In genomic region chr10:116850058-116850611, GRCh38 we compare ENCODE assay signal across 9 cellular contexts. TPM values are rescaled to one million over a fixed set of nuclear protein-coding genes. Genes with fewer than 3 reads are reported as not detected.
DNase-seq lines count a peak whose midpoint lies in the region; ATAC-seq and TF ChIP-seq lines count a peak whose summit lies in the region.
"Had no signal": no experiment of that assay in that cellular context is flagged by ENCODE, and none has a peak within 500 bp of the region (broad histone marks: within the 10 kb centered on the region; RNA-seq: fewer than 3 reads in every experiment).

No MANE protein-coding gene starts in this region.

- H3K27ac ChIP-seq in CD4-positive, CD25-positive, alpha-beta regulatory T cell (ENCODE audit: insufficient read depth, low read length, poor library complexity, severe bottlenecking) = peak overlapping the region; percentile 62

- ATAC-seq in CD4-positive, CD25-positive, alpha-beta regulatory T cell (ENCODE audit: low read depth in 2 of 2) = peak in 1 of 2 donors; percentile 9
- ATAC-seq in GM19351 (IDR thresholded peaks at IDR 0.05; ENCODE audit: unreplicated experiment) = no peak
- ATAC-seq in activated naive CD4-positive, alpha-beta T cell treated with anti-CD3 and anti-CD28 coated beads, Interleukin-2, amount 50 U/mL, for 72 hours = no peak

- DNase-seq in CD4-positive, CD25-positive, alpha-beta regulatory T cell = no peak
- DNase-seq in RKO (ENCODE audit: low spot score) = peak; percentile 21
- no peak for DNase-seq in fibroblast of mammary gland (ENCODE audit: low read depth)
- no peak for DNase-seq in osteocyte (ENCODE audit: extremely low spot score, unreplicated experiment)
- DNase-seq in activated naive CD4-positive, alpha-beta T cell treated with anti-CD3 and anti-CD28 coated beads, Interleukin-2, amount 50 U/mL, for 72 hours (ENCODE audit: low spot score in 2 of 2) = no peak
- no peak for DNase-seq in central memory CD4-positive, alpha-beta T cell
- DNase-seq in hippocampal formation (lab: John Stamatoyannopoulos, UW) = no peak
- DNase-seq: GF-D8 had no signal

- H3K4me1 ChIP-seq in CD4-positive, CD25-positive, alpha-beta regulatory T cell (ENCODE audit: control insufficient read depth, insufficient read depth, low read length, poor library complexity, severe bottlenecking) = peaks cover 9% of the 10 kb centered on the region

- no peaks in the 10 kb centered on the region for H3K36me3 Mint-ChIP-seq in CD4-positive, CD25-positive, alpha-beta regulatory T cell
- H3K36me3 Mint-ChIP-seq in osteocyte (ENCODE audit: unreplicated experiment) = no peaks in the 10 kb centered on the region
- peaks cover 0 to 19% of the 10 kb centered on the region in 2 donors for H3K36me3 Mint-ChIP-seq in activated naive CD4-positive, alpha-beta T cell treated with anti-CD3 and anti-CD28 coated beads, Interleukin-2, amount 50 U/mL, for 72 hours

- peaks cover 0 to 9% (median 0%) of the 10 kb centered on the region in 7 donors for H3K9me3 Mint-ChIP-seq in CD4-positive, CD25-positive, alpha-beta regulatory T cell
- H3K9me3 Mint-ChIP-seq in osteocyte (ENCODE audit: unreplicated experiment) = no peaks in the 10 kb centered on the region
- H3K9me3 Mint-ChIP-seq in activated naive CD4-positive, alpha-beta T cell treated with anti-CD3 and anti-CD28 coated beads, Interleukin-2, amount 50 U/mL, for 72 hours = no peaks in the 10 kb centered on the region

- H3K9me3 ChIP-seq in CD4-positive, CD25-positive, alpha-beta regulatory T cell (ENCODE audit: control insufficient read depth in 2 of 2, low read length in 2 of 2) = no peaks in the 10 kb centered on the region

- TF ChIP-seq CTCF in fibroblast of mammary gland (conservative IDR thresholded peaks at IDR 0.05; ENCODE audit: control insufficient read depth, insufficient read depth, low read depth, low read length) = no peak
- no peak for TF ChIP-seq CTCF in osteocyte (IDR thresholded peaks at IDR 0.05)

- peak overlapping the region; percentile 62 to 86 (median 78) for H3K4me3 Mint-ChIP-seq in CD4-positive, CD25-positive, alpha-beta regulatory T cell
- H3K4me3 Mint-ChIP-seq in osteocyte (ENCODE audit: unreplicated experiment) = peak overlapping the region; percentile 88

- H3K27me3 Mint-ChIP-seq in CD4-positive, CD25-positive, alpha-beta regulatory T cell = peaks cover 5% of the 10 kb centered on the region
- H3K27me3 Mint-ChIP-seq in osteocyte (ENCODE audit: unreplicated experiment) = no peaks in the 10 kb centered on the region

- no peaks in the 10 kb centered on the region for H3K36me3 ChIP-seq in CD4-positive, CD25-positive, alpha-beta regulatory T cell (ENCODE audit: control insufficient read depth, insufficient read depth, low read length)

- H3K27me3 ChIP-seq in CD4-positive, CD25-positive, alpha-beta regulatory T cell (ENCODE audit: control insufficient read depth, insufficient read depth, low read length) = peaks cover 5% of the 10 kb centered on the region

- peak overlapping the region; percentile 72 to 92 (median 82) for H3K27ac Mint-ChIP-seq in CD4-positive, CD25-positive, alpha-beta regulatory T cell
- H3K27ac Mint-ChIP-seq in osteocyte (ENCODE audit: unreplicated experiment) = peak overlapping the region; percentile 85
- H3K27ac Mint-ChIP-seq in activated naive CD4-positive, alpha-beta T cell treated with anti-CD3 and anti-CD28 coated beads, Interleukin-2, amount 50 U/mL, for 72 hours = no peak overlapping the region

- peak overlapping the region; percentile 24 for H3K4me3 ChIP-seq in CD4-positive, CD25-positive, alpha-beta regulatory T cell (ENCODE audit: low read depth, low read length)
- H3K4me3 ChIP-seq in fibroblast of mammary gland (ENCODE audit: control insufficient read depth, low read depth, low read length) = peak overlapping the region; percentile 69

- peaks cover 5 to 26% (median 9%) of the 10 kb centered on the region in 4 donors for H3K4me1 Mint-ChIP-seq in CD4-positive, CD25-positive, alpha-beta regulatory T cell
- H3K4me1 Mint-ChIP-seq in osteocyte (ENCODE audit: unreplicated experiment) = peaks cover 12% of the 10 kb centered on the region

RNA-seq across cellular contexts. Expression of gene ENO4, which starts 0.8 kb away (rescaled TPM):
- not detected for total RNA-seq in CD4-positive, CD25-positive, alpha-beta regulatory T cell
- polyA plus RNA-seq in CD4-positive, CD25-positive, alpha-beta regulatory T cell = not detected
- total RNA-seq in osteocyte = 0.70 and 0.76 TPM in 2 replicates
- not detected for total RNA-seq in activated naive CD4-positive, alpha-beta T cell treated with anti-CD3 and anti-CD28 coated beads, Interleukin-2, amount 50 U/mL, for 72 hours

Comparison
In these comparisons a context has a peak if more than half of its experiments do, and no peak if none do; other contexts are left out.
1. H3K27ac Mint-ChIP-seq: peak in CD4-positive, CD25-positive, alpha-beta regulatory T cell (3 of 3) and osteocyte (single experiment); none in activated naive CD4-positive, alpha-beta T cell treated with anti-CD3 and anti-CD28 coated beads, Interleukin-2, amount 50 U/mL, for 72 hours (0 of 2).